8 cellular contexts compared by ENCODE assay signal in the genomic region with DNA sequence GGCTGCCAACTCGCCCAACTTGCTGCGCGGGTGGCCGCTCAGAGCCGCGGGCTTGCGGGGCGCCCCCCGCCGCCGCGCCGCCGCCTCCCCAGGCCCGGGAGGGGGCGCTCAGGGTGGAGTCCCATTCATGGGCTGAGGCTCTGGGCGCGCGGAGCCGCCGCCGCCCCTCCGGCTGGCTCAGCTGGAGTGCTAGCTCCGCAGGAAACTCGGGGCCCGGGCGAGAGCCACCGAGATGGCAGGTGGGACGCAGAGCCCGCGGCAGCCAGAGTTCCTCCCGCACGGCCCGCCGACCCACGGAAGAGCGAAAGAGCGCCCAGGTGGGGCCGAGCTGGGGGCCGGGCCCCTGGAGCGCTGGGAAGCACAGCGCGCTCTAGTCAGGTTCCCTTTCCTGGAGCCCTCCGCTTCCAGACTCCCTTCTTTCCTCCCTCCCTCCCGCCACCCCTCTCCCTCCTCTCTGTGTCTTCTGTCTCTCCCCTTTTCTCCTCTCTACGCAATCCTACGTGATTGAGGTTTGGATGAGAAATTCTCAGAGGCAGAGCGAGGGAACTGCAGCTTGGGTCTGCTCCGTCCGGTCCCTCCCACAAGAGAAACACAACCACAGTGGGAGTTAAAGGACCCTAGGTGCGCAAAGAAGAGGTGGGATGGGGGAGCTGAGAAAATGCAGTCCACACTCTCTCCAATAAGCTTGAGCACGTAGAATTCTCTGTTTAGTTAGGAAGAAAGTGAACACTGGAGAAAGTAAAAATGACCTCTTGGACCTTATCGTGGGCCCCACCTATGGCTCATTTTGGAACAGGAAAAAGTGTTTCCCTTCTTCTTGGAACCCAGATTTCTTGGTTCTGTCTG.
DNase-seq lines count a peak whose midpoint lies in the region; TF ChIP-seq lines count a peak whose summit lies in the region.

No MANE protein-coding gene starts in this region.

- CTCF ChIA-PET in SK-N-SH (lab: Yijun Ruan, JAX) = interaction anchor here (1.0 to 2.4 kb wide), 2 partner anchors 12 to 34 kb away, joined by 3 to 6 read pairs; no protein-coding TSS in a partner anchor

- TF ChIP-seq RAD21 in SK-N-SH (IDR thresholded peaks at IDR 0.05; ENCODE audit: low read length) = no peak

- POLR2A ChIA-PET in SK-N-SH (lab: Yijun Ruan, JAX) = no interaction called here

- H2AFZ ChIP-seq in SK-N-SH (ENCODE audit: low read depth) (no peak overlapping the region), smooth muscle cell (ENCODE audit: low read depth) (peak overlapping the region; percentile 51)

- H3K4me1 ChIP-seq in SK-N-SH (ENCODE audit: control insufficient read depth in 1 of 2, insufficient read depth in 2 of 2, low read depth in 1 of 2, low read length in 1 of 2) (no peaks in the 10 kb centered on the region), smooth muscle cell (ENCODE audit: low read depth) (peaks cover 7% of the 10 kb centered on the region)

- H4K20me1 ChIP-seq in SK-N-SH (ENCODE audit: insufficient read depth) (no peaks in the 10 kb centered on the region), smooth muscle cell (ENCODE audit: low read depth) (no peaks in the 10 kb centered on the region)

- TF ChIP-seq EP300 in SK-N-SH (IDR thresholded peaks at IDR 0.05; ENCODE audit: borderline replicate concordance in 1 of 2, low read depth in 1 of 2, low read length in 1 of 2) = no peak

- WGBS in SK-N-SH (ENCODE audit: low lambda C conversion rate) = 7% methylated on average over 19 of the region's 53 CpGs
- WGBS in smooth muscle cell (ENCODE audit: low lambda C conversion rate) = 2% methylated on average over 34 of the region's 53 CpGs

- H3K4me3 ChIP-seq in SK-N-SH (ENCODE audit: low read depth in 2 of 2, low read length in 1 of 2) (peak overlapping the region in 1 of 2 experiments; percentile 17; a peak in 2 of 4 replicates), iPS-11a (ENCODE audit: low read depth, low read length) (peak overlapping the region; percentile 66), smooth muscle cell (peak overlapping the region; percentile 65)

- H3K79me2 ChIP-seq in SK-N-SH (ENCODE audit: insufficient read depth) (no peaks in the 10 kb centered on the region), smooth muscle cell (ENCODE audit: low read depth) (no peaks in the 10 kb centered on the region)

- H3K9me3 ChIP-seq in SK-N-SH = no peaks in the 10 kb centered on the region; the same call in 1 of the 2 replicates
- no peaks in the 10 kb centered on the region for H3K9me3 ChIP-seq in smooth muscle cell (replicated peaks; ENCODE audit: low read depth)

- 0 out of 2 replicates have a peak overlapping the region, but pooled peaks have one; percentile 57 for H3K4me2 ChIP-seq in SK-N-SH
- peak overlapping the region; percentile 93 for H3K4me2 ChIP-seq in smooth muscle cell

- H3K27me3 ChIP-seq in SK-N-SH (ENCODE audit: insufficient read depth) (peaks cover 36% of the 10 kb centered on the region), smooth muscle cell (ENCODE audit: low read depth) (peaks cover 79% of the 10 kb centered on the region)

- DNase-seq in Ammon's horn (ENCODE audit: low spot score) (peak; percentile 18), H4 (ENCODE audit: low spot score) (peak; percentile 30), SK-N-SH (no peak), smooth muscle cell (lab: John Stamatoyannopoulos, UW; ENCODE audit: unreplicated experiment) (no peak), NCI-H187 treated with DMSO at 0.1 percent for 48 hours (lab: John Stamatoyannopoulos, UW) (no peak), NCI-H1048 (lab: John Stamatoyannopoulos, UW) (no peak)
- DNase-seq in effector CD4-positive, alpha-beta T cell = no peak

- H3K27ac ChIP-seq in SK-N-SH (ENCODE audit: low read depth in 2 of 2, low read length in 1 of 2) (no peak overlapping the region), smooth muscle cell (ENCODE audit: low read depth) (no peak overlapping the region)

- H3K9me2 ChIP-seq in SK-N-SH = no peaks in the 10 kb centered on the region

- H3K36me3 ChIP-seq in SK-N-SH (replicated peaks in 1 of 2; ENCODE audit: control insufficient read depth in 1 of 2, insufficient read depth in 2 of 2, low read length in 1 of 2) = no peaks in the 10 kb centered on the region
- no peaks in the 10 kb centered on the region for H3K36me3 ChIP-seq in smooth muscle cell (ENCODE audit: low read depth)

- H3F3A ChIP-seq in SK-N-SH (replicated peaks; ENCODE audit: insufficient read depth) = no peaks in the 10 kb centered on the region
- no peaks in the 10 kb centered on the region for H3F3A ChIP-seq in smooth muscle cell (ENCODE audit: low read depth)

- H3K9ac ChIP-seq in SK-N-SH (no peak overlapping the region), smooth muscle cell (ENCODE audit: low read depth) (no peak overlapping the region)

- TF ChIP-seq CTCF in SK-N-SH (IDR thresholded peaks at IDR 0.05) (no peak), smooth muscle cell (IDR thresholded peaks at IDR 0.05; ENCODE audit: borderline replicate concordance, insufficient read depth, poor library complexity, severe bottlenecking) (no peak)

TF ChIP-seq in SK-N-SH, 30 proteins besides CTCF, POLR2A, EP300 and RAD21:
- TF ChIP-seq FOXM1 (IDR thresholded peaks at IDR 0.05; ENCODE audit: low read depth) (no peak), USF2 (IDR thresholded peaks at IDR 0.05; ENCODE audit: borderline replicate concordance, low read depth, low read length) (no peak), CHD2 (IDR thresholded peaks at IDR 0.05; ENCODE audit: low read length, partially characterized antibody) (no peak), NFIC (IDR thresholded peaks at IDR 0.05; ENCODE audit: borderline replicate concordance) (no peak), EZH2phosphoT487 (IDR thresholded peaks at IDR 0.05; ENCODE audit: borderline replicate concordance, low read depth) (no peak), GATA2 (CRISPR knock-in tag; IDR thresholded peaks at IDR 0.05) (no peak)
- TF ChIP-seq, protein P1, sequence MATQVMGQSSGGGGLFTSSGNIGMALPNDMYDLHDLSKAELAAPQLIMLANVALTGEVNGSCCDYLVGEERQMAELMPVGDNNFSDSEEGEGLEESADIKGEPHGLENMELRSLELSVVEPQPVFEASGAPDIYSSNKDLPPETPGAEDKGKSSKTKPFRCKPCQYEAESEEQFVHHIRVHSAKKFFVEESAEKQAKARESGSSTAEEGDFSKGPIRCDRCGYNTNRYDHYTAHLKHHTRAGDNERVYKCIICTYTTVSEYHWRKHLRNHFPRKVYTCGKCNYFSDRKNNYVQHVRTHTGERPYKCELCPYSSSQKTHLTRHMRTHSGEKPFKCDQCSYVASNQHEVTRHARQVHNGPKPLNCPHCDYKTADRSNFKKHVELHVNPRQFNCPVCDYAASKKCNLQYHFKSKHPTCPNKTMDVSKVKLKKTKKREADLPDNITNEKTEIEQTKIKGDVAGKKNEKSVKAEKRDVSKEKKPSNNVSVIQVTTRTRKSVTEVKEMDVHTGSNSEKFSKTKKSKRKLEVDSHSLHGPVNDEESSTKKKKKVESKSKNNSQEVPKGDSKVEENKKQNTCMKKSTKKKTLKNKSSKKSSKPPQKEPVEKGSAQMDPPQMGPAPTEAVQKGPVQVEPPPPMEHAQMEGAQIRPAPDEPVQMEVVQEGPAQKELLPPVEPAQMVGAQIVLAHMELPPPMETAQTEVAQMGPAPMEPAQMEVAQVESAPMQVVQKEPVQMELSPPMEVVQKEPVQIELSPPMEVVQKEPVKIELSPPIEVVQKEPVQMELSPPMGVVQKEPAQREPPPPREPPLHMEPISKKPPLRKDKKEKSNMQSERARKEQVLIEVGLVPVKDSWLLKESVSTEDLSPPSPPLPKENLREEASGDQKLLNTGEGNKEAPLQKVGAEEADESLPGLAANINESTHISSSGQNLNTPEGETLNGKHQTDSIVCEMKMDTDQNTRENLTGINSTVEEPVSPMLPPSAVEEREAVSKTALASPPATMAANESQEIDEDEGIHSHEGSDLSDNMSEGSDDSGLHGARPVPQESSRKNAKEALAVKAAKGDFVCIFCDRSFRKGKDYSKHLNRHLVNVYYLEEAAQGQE (IDR thresholded peaks at IDR 0.05; ENCODE audit: low read depth, low read length) = no peak
- TF ChIP-seq, protein P2, sequence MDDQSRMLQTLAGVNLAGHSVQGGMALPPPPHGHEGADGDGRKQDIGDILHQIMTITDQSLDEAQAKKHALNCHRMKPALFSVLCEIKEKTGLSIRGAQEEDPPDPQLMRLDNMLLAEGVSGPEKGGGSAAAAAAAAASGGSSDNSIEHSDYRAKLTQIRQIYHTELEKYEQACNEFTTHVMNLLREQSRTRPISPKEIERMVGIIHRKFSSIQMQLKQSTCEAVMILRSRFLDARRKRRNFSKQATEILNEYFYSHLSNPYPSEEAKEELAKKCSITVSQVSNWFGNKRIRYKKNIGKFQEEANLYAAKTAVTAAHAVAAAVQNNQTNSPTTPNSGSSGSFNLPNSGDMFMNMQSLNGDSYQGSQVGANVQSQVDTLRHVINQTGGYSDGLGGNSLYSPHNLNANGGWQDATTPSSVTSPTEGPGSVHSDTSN (IDR thresholded peaks at IDR 0.05) = no peak
TF ChIP-seq in SK-N-SH: peak in this region for 0.

Comparison
In these comparisons a context has a peak if more than half of its experiments do, and no peak if none do; other contexts are left out.
1. DNase-seq: peak in Ammon's horn (single experiment) and H4 (single experiment); none in SK-N-SH (single experiment), smooth muscle cell (single experiment), NCI-H187 treated with DMSO at 0.1 percent for 48 hours (single experiment), NCI-H1048 (single experiment) and effector CD4-positive, alpha-beta T cell (single experiment).